In the genomic region with DNA sequence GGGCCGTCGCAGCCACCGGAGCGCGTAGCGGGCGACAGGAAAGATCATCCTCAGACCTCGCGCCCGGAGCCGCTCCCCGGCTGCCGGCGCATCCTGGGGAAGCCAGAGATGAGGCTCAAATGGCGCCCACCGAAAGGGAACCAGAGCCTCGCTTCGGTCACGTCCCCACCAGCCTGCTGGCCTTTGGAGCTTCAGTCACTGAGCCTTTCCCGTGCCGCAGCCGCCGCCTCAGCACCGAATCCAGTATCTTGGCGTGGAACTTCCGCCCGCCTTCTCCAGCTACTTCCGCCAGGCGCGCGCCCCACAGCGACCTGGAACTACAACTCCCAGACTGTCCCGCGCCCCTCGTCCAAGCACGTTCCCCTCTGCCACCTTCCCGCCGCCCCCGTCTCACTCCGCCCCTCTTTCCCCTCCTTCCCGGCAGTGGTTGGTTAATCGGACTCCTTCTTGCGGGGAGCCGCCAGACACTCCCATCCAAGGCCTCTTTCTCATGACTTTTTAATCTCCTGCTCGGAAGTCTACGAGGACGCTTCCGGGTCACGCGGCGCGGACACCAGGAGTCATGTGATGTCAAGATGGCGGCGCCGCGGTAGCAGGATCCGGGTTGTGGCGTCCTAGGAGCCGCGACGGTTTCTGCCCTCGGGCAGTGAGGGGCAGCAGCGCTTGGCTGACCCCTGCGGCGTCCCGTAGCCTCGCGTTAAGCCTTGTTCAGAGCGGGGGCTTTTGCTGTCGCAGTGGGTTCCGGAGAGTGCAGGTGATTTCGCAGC, we compare ENCODE assay signal across 1 cellular context.
TF ChIP-seq lines count a peak whose summit lies in the region.

A gene with protein sequence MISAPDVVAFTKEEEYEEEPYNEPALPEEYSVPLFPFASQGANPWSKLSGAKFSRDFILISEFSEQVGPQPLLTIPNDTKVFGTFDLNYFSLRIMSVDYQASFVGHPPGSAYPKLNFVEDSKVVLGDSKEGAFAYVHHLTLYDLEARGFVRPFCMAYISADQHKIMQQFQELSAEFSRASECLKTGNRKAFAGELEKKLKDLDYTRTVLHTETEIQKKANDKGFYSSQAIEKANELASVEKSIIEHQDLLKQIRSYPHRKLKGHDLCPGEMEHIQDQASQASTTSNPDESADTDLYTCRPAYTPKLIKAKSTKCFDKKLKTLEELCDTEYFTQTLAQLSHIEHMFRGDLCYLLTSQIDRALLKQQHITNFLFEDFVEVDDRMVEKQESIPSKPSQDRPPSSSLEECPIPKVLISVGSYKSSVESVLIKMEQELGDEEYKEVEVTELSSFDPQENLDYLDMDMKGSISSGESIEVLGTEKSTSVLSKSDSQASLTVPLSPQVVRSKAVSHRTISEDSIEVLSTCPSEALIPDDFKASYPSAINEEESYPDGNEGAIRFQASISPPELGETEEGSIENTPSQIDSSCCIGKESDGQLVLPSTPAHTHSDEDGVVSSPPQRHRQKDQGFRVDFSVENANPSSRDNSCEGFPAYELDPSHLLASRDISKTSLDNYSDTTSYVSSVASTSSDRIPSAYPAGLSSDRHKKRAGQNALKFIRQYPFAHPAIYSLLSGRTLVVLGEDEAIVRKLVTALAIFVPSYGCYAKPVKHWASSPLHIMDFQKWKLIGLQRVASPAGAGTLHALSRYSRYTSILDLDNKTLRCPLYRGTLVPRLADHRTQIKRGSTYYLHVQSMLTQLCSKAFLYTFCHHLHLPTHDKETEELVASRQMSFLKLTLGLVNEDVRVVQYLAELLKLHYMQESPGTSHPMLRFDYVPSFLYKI (plus strand): TSS at position 563 of the 767 bp plus-strand sequence. CDS start 497 bp downstream, outside the sequence.
A gene with protein sequence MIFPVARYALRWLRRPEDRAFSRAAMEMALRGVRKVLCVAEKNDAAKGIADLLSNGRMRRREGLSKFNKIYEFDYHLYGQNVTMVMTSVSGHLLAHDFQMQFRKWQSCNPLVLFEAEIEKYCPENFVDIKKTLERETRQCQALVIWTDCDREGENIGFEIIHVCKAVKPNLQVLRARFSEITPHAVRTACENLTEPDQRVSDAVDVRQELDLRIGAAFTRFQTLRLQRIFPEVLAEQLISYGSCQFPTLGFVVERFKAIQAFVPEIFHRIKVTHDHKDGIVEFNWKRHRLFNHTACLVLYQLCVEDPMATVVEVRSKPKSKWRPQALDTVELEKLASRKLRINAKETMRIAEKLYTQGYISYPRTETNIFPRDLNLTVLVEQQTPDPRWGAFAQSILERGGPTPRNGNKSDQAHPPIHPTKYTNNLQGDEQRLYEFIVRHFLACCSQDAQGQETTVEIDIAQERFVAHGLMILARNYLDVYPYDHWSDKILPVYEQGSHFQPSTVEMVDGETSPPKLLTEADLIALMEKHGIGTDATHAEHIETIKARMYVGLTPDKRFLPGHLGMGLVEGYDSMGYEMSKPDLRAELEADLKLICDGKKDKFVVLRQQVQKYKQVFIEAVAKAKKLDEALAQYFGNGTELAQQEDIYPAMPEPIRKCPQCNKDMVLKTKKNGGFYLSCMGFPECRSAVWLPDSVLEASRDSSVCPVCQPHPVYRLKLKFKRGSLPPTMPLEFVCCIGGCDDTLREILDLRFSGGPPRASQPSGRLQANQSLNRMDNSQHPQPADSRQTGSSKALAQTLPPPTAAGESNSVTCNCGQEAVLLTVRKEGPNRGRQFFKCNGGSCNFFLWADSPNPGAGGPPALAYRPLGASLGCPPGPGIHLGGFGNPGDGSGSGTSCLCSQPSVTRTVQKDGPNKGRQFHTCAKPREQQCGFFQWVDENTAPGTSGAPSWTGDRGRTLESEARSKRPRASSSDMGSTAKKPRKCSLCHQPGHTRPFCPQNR (minus strand): TSS at position 264 of the 767 bp plus-strand sequence. CDS start 216 bp downstream, at position 48.

TF ChIP-seq in HepG2, 621 proteins besides CTCF, POLR2A, EP300 and RAD21 (continued from another document):
- no peak for TF ChIP-seq ZNF720 (CRISPR knock-in tag; IDR thresholded peaks at IDR 0.05)
- no peak for TF ChIP-seq ZNF331 (CRISPR knock-in tag; IDR thresholded peaks at IDR 0.05)
- TF ChIP-seq, protein P1, sequence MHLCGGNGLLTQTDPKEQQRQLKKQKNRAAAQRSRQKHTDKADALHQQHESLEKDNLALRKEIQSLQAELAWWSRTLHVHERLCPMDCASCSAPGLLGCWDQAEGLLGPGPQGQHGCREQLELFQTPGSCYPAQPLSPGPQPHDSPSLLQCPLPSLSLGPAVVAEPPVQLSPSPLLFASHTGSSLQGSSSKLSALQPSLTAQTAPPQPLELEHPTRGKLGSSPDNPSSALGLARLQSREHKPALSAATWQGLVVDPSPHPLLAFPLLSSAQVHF (CRISPR knock-in tag; IDR thresholded peaks at IDR 0.05), result no peak
- no peak; the same call in 1 of the 2 replicates for TF ChIP-seq ZNF792 (CRISPR knock-in tag; IDR thresholded peaks at IDR 0.05)
- no peak; the same call in 1 of the 2 replicates for TF ChIP-seq RELA (CRISPR knock-in tag; IDR thresholded peaks at IDR 0.05)
